ENCODE assay signal across 12 cellular contexts in genomic region chr2:159895258-159896209, GRCh38. TPM values are rescaled to one million over a fixed set of nuclear protein-coding genes. Genes with fewer than 3 reads are reported as not detected.
A peak's percentile ranks its signal among the peaks of the same experiment; 100 is the strongest.
DNase-seq lines count a peak whose midpoint lies in the region; ATAC-seq and TF ChIP-seq lines count a peak whose summit lies in the region.
"Had no signal": no experiment of that assay in that cellular context is flagged by ENCODE, and none has a peak within 500 bp of the region (broad histone marks: within the 10 kb centered on the region; RNA-seq: fewer than 3 reads in every experiment).

No MANE protein-coding gene starts in this region.

- DNase-seq in fibroblast of lung (ENCODE audit: low read depth in 2 of 2) (peak; percentile 15 to 39), inferior parietal cortex (ENCODE audit: extremely low spot score) (no peak), islet precursor cell (no peak), dermis blood vessel endothelial cell (no peak)
- DNase-seq in central memory CD4-positive, alpha-beta T cell = no peak
- DNase-seq: endodermal cell, psoas muscle had no signal

- H3K9me3 ChIP-seq in fibroblast of lung (ENCODE audit: control insufficient read depth, insufficient read depth, low read depth, low read length) = no peaks in the 10 kb centered on the region
- H3K9me3 ChIP-seq: psoas muscle had no signal

- H3K27me3 ChIP-seq in fibroblast of lung (ENCODE audit: control insufficient read depth, insufficient read depth, low read length) = peaks cover 2% of the 10 kb centered on the region

- H2AFZ ChIP-seq in fibroblast of lung (ENCODE audit: low read length) = no peak overlapping the region
- H2AFZ ChIP-seq: GM23338 had no signal

- ATAC-seq in GM18499 (IDR thresholded peaks at IDR 0.05; ENCODE audit: insufficient read depth, unreplicated experiment) = peak; percentile 43
- peak; percentile 34 for ATAC-seq in GM19438 (IDR thresholded peaks at IDR 0.05; ENCODE audit: low read depth, unreplicated experiment)
- ATAC-seq in HG03135 (IDR thresholded peaks at IDR 0.05; ENCODE audit: unreplicated experiment) = peak; percentile 53
- ATAC-seq: GM23338, psoas muscle had no signal

- H3K9ac ChIP-seq in fibroblast of lung (ENCODE audit: insufficient read depth, low read length) = no peak overlapping the region

- H3K36me3 ChIP-seq in fibroblast of lung (ENCODE audit: control insufficient read depth, insufficient read depth, low read length) = no peaks in the 10 kb centered on the region

- H3K27ac ChIP-seq in fibroblast of lung (ENCODE audit: insufficient read depth, low read length) = no peak overlapping the region
- H3K27ac ChIP-seq: psoas muscle, SK-N-MC had no signal

- no peak for TF ChIP-seq CTCF in fibroblast of lung (conservative IDR thresholded peaks at IDR 0.05 in 1 of 2, IDR thresholded peaks at IDR 0.05 in 1 of 2; ENCODE audit: low read depth in 1 of 2, low read length in 2 of 2)

- no peaks in the 10 kb centered on the region for H3K79me2 ChIP-seq in fibroblast of lung (ENCODE audit: control insufficient read depth, insufficient read depth, low read length)

- no peak overlapping the region for H3K4me3 ChIP-seq in fibroblast of lung (replicated peaks in 1 of 4; ENCODE audit: control extremely low read depth in 1 of 4, insufficient read depth in 1 of 4, low read depth in 3 of 4, low read length in 4 of 4)
- H3K4me3 ChIP-seq: GM23338, psoas muscle, SK-N-MC had no signal

- H3K4me1 ChIP-seq in fibroblast of lung (ENCODE audit: control insufficient read depth, extremely low read depth, insufficient read depth, low read length) = no peaks in the 10 kb centered on the region
- H3K4me1 ChIP-seq: psoas muscle had no signal

- no peak overlapping the region for H3K4me2 ChIP-seq in fibroblast of lung (ENCODE audit: extremely low read depth, insufficient read depth, low read length)
- H3K4me2 ChIP-seq: GM23338 had no signal

- H4K20me1 ChIP-seq in fibroblast of lung (ENCODE audit: control insufficient read depth, extremely low read depth, insufficient read depth, low read length) = no peaks in the 10 kb centered on the region

RNA-seq across cellular contexts. Expression of gene LY75, which starts 9.0 kb away (rescaled TPM):
- total RNA-seq in fibroblast of lung (3.6 and 4.1 TPM in 2 replicates), dermis blood vessel endothelial cell (34.2 and 55.7 TPM in 2 replicates)
- polyA plus RNA-seq in fibroblast of lung = 0.76 and 1.00 TPM in 2 replicates
- polyA plus RNA-seq in fibroblast of lung (2012) = 0.21 and 0.65 TPM in 2 replicates
- 0.19 TPM in 1 of 2 replicates, not detected in the other for polyA minus RNA-seq in fibroblast of lung (ENCODE audit: low replicate concordance)

Comparison
In these comparisons a context has a peak if more than half of its experiments do, and no peak if none do; other contexts are left out.
1. DNase-seq: peak in fibroblast of lung (2 of 2); none in inferior parietal cortex (single experiment), islet precursor cell (single experiment), central memory CD4-positive, alpha-beta T cell (single experiment) and dermis blood vessel endothelial cell (single experiment).
2. Peak in every context shown above with its lines, with median percentiles within 50 percentile points of each other: ATAC-seq.